ENCODE assay signal across 2 cellular contexts in the genomic region with DNA sequence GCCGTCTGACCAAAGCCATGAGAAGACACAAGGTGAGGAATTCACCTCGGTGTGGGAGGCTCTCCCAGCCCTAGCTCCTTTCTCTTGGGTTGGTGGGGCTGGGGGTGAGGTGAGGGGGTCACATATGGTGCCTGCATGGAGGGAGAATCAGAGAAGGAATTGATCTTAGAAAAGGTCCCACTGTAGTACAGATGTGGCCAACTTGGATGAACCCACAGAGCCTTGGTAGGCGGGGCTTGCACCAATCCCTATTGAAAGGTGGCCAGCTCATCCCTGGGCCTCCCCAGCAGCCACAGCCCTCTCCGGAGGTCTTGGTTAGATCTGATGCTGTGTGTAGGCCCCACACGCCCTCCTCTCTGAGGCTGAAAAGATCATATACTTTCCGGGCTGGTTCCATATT.
TF ChIP-seq lines count a peak whose summit lies in the region.

No MANE protein-coding gene starts in this region.

TF ChIP-seq in GM23338, 12 proteins besides CTCF, POLR2A, EP300 and RAD21:
- TF ChIP-seq REST (IDR thresholded peaks at IDR 0.05; ENCODE audit: unreplicated experiment): no peak
- TF ChIP-seq NANOG (IDR thresholded peaks at IDR 0.05; ENCODE audit: borderline replicate concordance): no peak
- TF ChIP-seq CREB1 (CRISPR knock-in tag; IDR thresholded peaks at IDR 0.05; ENCODE audit: low read depth): no peak
- no peak for TF ChIP-seq POLR2AphosphoS5 (IDR thresholded peaks at IDR 0.05; ENCODE audit: low read depth)
- TF ChIP-seq, protein P1, sequence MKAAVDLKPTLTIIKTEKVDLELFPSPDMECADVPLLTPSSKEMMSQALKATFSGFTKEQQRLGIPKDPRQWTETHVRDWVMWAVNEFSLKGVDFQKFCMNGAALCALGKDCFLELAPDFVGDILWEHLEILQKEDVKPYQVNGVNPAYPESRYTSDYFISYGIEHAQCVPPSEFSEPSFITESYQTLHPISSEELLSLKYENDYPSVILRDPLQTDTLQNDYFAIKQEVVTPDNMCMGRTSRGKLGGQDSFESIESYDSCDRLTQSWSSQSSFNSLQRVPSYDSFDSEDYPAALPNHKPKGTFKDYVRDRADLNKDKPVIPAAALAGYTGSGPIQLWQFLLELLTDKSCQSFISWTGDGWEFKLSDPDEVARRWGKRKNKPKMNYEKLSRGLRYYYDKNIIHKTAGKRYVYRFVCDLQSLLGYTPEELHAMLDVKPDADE (IDR thresholded peaks at IDR 0.05): no peak
- TF ChIP-seq ZNF114 (CRISPR knock-in tag; IDR thresholded peaks at IDR 0.05): no peak

TF ChIP-seq in K562, 482 proteins besides CTCF, POLR2A, EP300 and RAD21:
- TF ChIP-seq GABPA (tag; conservative IDR thresholded peaks at IDR 0.05; ENCODE audit: low read depth) (no peak), ZNF740 (CRISPR knock-in tag; IDR thresholded peaks at IDR 0.05) (no peak), ZNF740 (tag; IDR thresholded peaks at IDR 0.05) (no peak), BDP1 (IDR thresholded peaks at IDR 0.05; ENCODE audit: insufficient read depth, insufficient read length) (no peak), ZNF449 (CRISPR knock-in tag; IDR thresholded peaks at IDR 0.05) (no peak), NCOA6 (IDR thresholded peaks at IDR 0.05) (no peak), SOX6 (IDR thresholded peaks at IDR 0.05) (no peak), RBFOX2 (IDR thresholded peaks at IDR 0.05; ENCODE audit: low read depth, low read length) (no peak), ZNF778 (CRISPR knock-in tag; IDR thresholded peaks at IDR 0.05) (no peak), NUFIP1 (IDR thresholded peaks at IDR 0.05; ENCODE audit: partially characterized antibody) (no peak), ZNF41 (CRISPR knock-in tag; conservative IDR thresholded peaks at IDR 0.05) (no peak), CHD1 (IDR thresholded peaks at IDR 0.05; ENCODE audit: low read length) (no peak), ZNF511 (CRISPR knock-in tag; IDR thresholded peaks at IDR 0.05) (no peak), MTA1 (IDR thresholded peaks at IDR 0.05; ENCODE audit: borderline replicate concordance) (no peak), CHD2 (IDR thresholded peaks at IDR 0.05; ENCODE audit: low read depth, low read length) (no peak), ZNF124 (CRISPR knock-in tag; IDR thresholded peaks at IDR 0.05) (no peak), NR2F6 (CRISPR knock-in tag; IDR thresholded peaks at IDR 0.05) (no peak), RUNX1 (IDR thresholded peaks at IDR 0.05; ENCODE audit: low read depth) (no peak), PML (IDR thresholded peaks at IDR 0.05; ENCODE audit: low read length) (no peak), THRAP3 (IDR thresholded peaks at IDR 0.05; ENCODE audit: borderline replicate concordance) (no peak)
- TF ChIP-seq, protein P2, sequence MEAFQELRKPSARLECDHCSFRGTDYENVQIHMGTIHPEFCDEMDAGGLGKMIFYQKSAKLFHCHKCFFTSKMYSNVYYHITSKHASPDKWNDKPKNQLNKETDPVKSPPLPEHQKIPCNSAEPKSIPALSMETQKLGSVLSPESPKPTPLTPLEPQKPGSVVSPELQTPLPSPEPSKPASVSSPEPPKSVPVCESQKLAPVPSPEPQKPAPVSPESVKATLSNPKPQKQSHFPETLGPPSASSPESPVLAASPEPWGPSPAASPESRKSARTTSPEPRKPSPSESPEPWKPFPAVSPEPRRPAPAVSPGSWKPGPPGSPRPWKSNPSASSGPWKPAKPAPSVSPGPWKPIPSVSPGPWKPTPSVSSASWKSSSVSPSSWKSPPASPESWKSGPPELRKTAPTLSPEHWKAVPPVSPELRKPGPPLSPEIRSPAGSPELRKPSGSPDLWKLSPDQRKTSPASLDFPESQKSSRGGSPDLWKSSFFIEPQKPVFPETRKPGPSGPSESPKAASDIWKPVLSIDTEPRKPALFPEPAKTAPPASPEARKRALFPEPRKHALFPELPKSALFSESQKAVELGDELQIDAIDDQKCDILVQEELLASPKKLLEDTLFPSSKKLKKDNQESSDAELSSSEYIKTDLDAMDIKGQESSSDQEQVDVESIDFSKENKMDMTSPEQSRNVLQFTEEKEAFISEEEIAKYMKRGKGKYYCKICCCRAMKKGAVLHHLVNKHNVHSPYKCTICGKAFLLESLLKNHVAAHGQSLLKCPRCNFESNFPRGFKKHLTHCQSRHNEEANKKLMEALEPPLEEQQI (IDR thresholded peaks at IDR 0.05): no peak
